Comparison of ENCODE assay signal across 14 cellular contexts in genomic region chr1:117570988-117571409, GRCh38. TPM values are rescaled to one million over a fixed set of nuclear protein-coding genes. Genes with fewer than 3 reads are reported as not detected.
A peak's percentile ranks its signal among the peaks of the same experiment; 100 is the strongest.
DNase-seq lines count a peak whose midpoint lies in the region; ATAC-seq and TF ChIP-seq lines count a peak whose summit lies in the region.
"Had no signal": no experiment of that assay in that cellular context is flagged by ENCODE, and none has a peak within 500 bp of the region (broad histone marks: within the 10 kb centered on the region; RNA-seq: fewer than 3 reads in every experiment).

No MANE protein-coding gene starts in this region.

- no peaks in the 10 kb centered on the region for H3K27me3 Mint-ChIP-seq in MCF 10A (ENCODE audit: insufficient read depth, unreplicated experiment)

- no peaks in the 10 kb centered on the region for H3K9me3 Mint-ChIP-seq in MCF 10A (ENCODE audit: unreplicated experiment)

- H3K4me1 Mint-ChIP-seq in MCF 10A (ENCODE audit: insufficient read depth, unreplicated experiment): no peaks in the 10 kb centered on the region

- TF ChIP-seq CTCF in breast epithelium (IDR thresholded peaks at IDR 0.05): no peak
- no peak for TF ChIP-seq CTCF in MCF 10A (IDR thresholded peaks at IDR 0.05; ENCODE audit: unreplicated experiment)
- TF ChIP-seq CTCF in VCaP (conservative IDR thresholded peaks at IDR 0.05): no peak
- no peak for TF ChIP-seq CTCF in left lung (IDR thresholded peaks at IDR 0.05)

- ATAC-seq in left lung (peak; percentile 91), HG03025 (IDR thresholded peaks at IDR 0.05; ENCODE audit: low FRiP score, unreplicated experiment) (no peak), HG02610 (IDR thresholded peaks at IDR 0.05; ENCODE audit: unreplicated experiment) (no peak), HG03139 (IDR thresholded peaks at IDR 0.05; ENCODE audit: unreplicated experiment) (no peak)
- ATAC-seq: gastrocnemius medialis had no signal

- no TSS peak for BruUV-seq in MCF 10A (replicated peaks; lab: Mats Ljungman, UMichigan)

- no peak overlapping the region for H3K27ac Mint-ChIP-seq in MCF 10A (ENCODE audit: low read depth, unreplicated experiment)

- CTCF ChIA-PET in MCF 10A (lab: Yijun Ruan, JAX): interaction anchor here (0.7 kb wide), 1 partner anchor 11 kb away, joined by 3 read pairs; no protein-coding TSS in a partner anchor

- DNase-seq in breast epithelium (ENCODE audit: low spot score in 2 of 2): peak; percentile 37 to 53
- DNase-seq in MCF 10A (ENCODE audit: unreplicated experiment): no peak
- peak in 1 of 2 donors; percentile 69 for DNase-seq in left lung
- peak; percentile 70 for DNase-seq in ureter (ENCODE audit: low spot score)
- DNase-seq: BE2C; cortex of kidney; GF-D8; occipital lobe; stimulated activated CD4-positive, alpha-beta T cell treated with anti-CD3 and anti-CD28 coated beads, Interleukin-15, amount 100 ng/mL, for 24 hours had no signal

- H3K9me3 ChIP-seq in breast epithelium: no peaks in the 10 kb centered on the region
- H3K9me3 ChIP-seq in left lung: no peaks in the 10 kb centered on the region
- H3K9me3 ChIP-seq: BE2C, gastrocnemius medialis had no signal

- peak overlapping the region; percentile 48 to 66 for H3K27ac ChIP-seq in breast epithelium
- peak overlapping the region; percentile 71 for H3K27ac ChIP-seq in VCaP
- peak overlapping the region in 1 of 2 donors; percentile 37 for H3K27ac ChIP-seq in left lung
- H3K27ac ChIP-seq: gastrocnemius medialis had no signal

- no peak overlapping the region for H3K4me3 Mint-ChIP-seq in MCF 10A (ENCODE audit: unreplicated experiment)

- POLR2A ChIA-PET in MCF 10A (lab: Yijun Ruan, JAX): no interaction called here

- no peaks in the 10 kb centered on the region for H3K36me3 ChIP-seq in breast epithelium
- no peaks in the 10 kb centered on the region for H3K36me3 ChIP-seq in left lung
- H3K36me3 ChIP-seq: BE2C, gastrocnemius medialis had no signal

- H3K4me3 ChIP-seq in breast epithelium (no peak overlapping the region), left lung (no peak overlapping the region)
- H3K4me3 ChIP-seq: gastrocnemius medialis had no signal

- no peak for TF ChIP-seq POLR2A in breast epithelium (IDR thresholded peaks at IDR 0.05)

- no peaks in the 10 kb centered on the region for H3K4me1 ChIP-seq in breast epithelium
- peaks cover 0 to 3% of the 10 kb centered on the region in 2 donors for H3K4me1 ChIP-seq in left lung
- H3K4me1 ChIP-seq: BE2C, gastrocnemius medialis had no signal

- intact Hi-C loops in breast epithelium (cut with DNase I; ENCODE audit: low total_unique reads) (no loop called here), MCF 10A (cut with micrococcal nuclease) (no loop called here), left lung (cut with DNase I) (no loop called here)

- H3K27me3 ChIP-seq in breast epithelium: no peaks in the 10 kb centered on the region
- no peaks in the 10 kb centered on the region for H3K27me3 ChIP-seq in left lung
- H3K27me3 ChIP-seq: BE2C, gastrocnemius medialis had no signal

- H3K36me3 Mint-ChIP-seq in MCF 10A (ENCODE audit: insufficient read depth, unreplicated experiment): no peaks in the 10 kb centered on the region

RNA-seq across cellular contexts. Expression of gene TENT5C, which starts 34.8 kb away (rescaled TPM):
- total RNA-seq in breast epithelium: 10 to 100 TPM in 2 of 3 donors, 1 to 10 TPM in 1; 4.0 to 10.2 (median 10.2) TPM
- 0.05 TPM in 1 of 2 replicates, not detected in the other for total RNA-seq in MCF 10A (2022)
- 10 to 100 TPM; 11.6 to 19.3 TPM for total RNA-seq in left lung
- 9.8 TPM for total RNA-seq in ureter
